In the genomic region with DNA sequence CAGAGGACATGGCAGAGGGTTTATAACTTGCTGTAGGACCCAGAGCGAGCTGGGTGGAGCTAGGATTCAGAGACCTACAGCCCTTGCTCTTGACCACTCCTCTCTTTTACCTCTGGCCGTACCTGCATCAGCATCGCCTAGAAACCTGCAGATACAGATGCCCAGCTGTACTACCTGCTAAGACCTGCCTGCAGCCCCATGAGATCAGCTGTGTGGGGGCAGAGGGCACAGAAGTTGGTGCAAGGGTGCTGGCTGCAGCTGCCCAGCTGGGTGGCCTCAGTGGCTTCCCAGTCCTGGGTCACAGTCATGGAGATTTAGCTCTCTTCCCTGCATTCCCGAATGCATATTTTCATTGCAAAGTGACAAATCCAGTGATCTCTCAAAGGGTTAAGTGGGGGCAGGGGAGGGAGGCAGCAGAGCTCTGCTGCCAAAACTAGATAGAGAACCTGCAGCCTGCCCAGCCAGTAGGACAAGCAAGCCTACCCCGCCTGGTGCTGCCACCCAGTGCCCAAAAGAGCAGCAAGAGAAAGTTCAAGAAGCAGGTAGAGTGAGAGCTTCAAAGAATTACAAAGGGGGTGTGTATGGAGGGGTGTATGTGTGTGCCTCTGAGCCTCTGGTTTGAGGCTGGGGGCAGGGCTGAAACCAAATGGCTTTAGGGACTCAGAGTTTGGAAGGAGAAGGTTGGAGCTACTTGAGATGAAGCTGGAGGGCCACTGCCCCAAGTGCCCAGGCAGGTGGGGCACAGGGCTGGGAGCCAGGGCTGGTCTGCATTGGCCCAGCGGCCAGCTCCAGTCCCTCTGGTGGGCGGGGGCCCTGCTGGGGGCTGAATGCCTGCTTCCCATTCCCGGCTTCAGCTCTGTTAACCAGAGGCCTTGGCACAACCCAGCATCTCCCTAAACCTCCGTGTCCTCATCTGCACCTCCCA, we compare ENCODE assay signal across 9 cellular contexts. TPM values are rescaled to one million over a fixed set of nuclear protein-coding genes. Genes with fewer than 3 reads are reported as not detected.
DNase-seq lines count a peak whose midpoint lies in the region; ATAC-seq and TF ChIP-seq lines count a peak whose summit lies in the region.
"Had no signal": no experiment of that assay in that cellular context is flagged by ENCODE, and none has a peak within 500 bp of the region (broad histone marks: within the 10 kb centered on the region; RNA-seq: fewer than 3 reads in every experiment).

No MANE protein-coding gene starts in this region.

- DNase-seq in DMS114 treated with DMSO at 0.1 percent for 48 hours (lab: John Stamatoyannopoulos, UW; ENCODE audit: unreplicated experiment) (peak; percentile 17), KBM-7 (peak; percentile 40), astrocyte of the cerebellum (ENCODE audit: low read depth) (no peak), lung microvascular endothelial cell (ENCODE audit: low read depth in 2 of 2) (peak; percentile 11 to 39), NCI-H128 (lab: John Stamatoyannopoulos, UW; ENCODE audit: unreplicated experiment) (no peak), GOT3 (lab: John Stamatoyannopoulos, UW) (no peak)
- DNase-seq: activated B cell treated with CpG ODN at 0.5 μM for 24 hours had no signal

- ATAC-seq in HG02870 (IDR thresholded peaks at IDR 0.05; ENCODE audit: unreplicated experiment) (no peak), HG03025 (IDR thresholded peaks at IDR 0.05; ENCODE audit: low FRiP score, unreplicated experiment) (no peak)

- TF ChIP-seq CTCF in astrocyte of the cerebellum (IDR thresholded peaks at IDR 0.05; ENCODE audit: low read depth, low read length, missing control alignments) = peak; percentile 31

- no peak overlapping the region for H3K4me3 ChIP-seq in astrocyte of the cerebellum (ENCODE audit: low read depth, low read length)

- in situ Hi-C loops in KBM-7 (cut with MboI; ENCODE audit: low pct_unique_long_range_greater_than_20kb, low sequenced_read_pairs) = loop anchor here (10.0 kb wide), 2 partner anchors 122 to 222 kb away; a partner anchor contains a TSS
- in situ Hi-C loops in astrocyte of the cerebellum (cut with HindIII; ENCODE audit: low sequenced_read_pairs) = loop anchor here (5.0 kb wide), 1 partner anchor 230 kb away; no protein-coding TSS in a partner anchor

RNA-seq across cellular contexts. Expression of a gene that starts 6.8 kb away (rescaled TPM):
- 0.20 and 0.22 TPM in 2 replicates for total RNA-seq in lung microvascular endothelial cell

Comparison
In these comparisons a context has a peak if more than half of its experiments do, and no peak if none do; other contexts are left out.
1. DNase-seq: peak in DMS114 treated with DMSO at 0.1 percent for 48 hours (single experiment), KBM-7 (single experiment) and lung microvascular endothelial cell (2 of 2); none in astrocyte of the cerebellum (single experiment), NCI-H128 (single experiment) and GOT3 (single experiment).